15 cellular contexts compared by ENCODE assay signal in genomic region chr14:104185916-104186495, GRCh38. TPM values are rescaled to one million over a fixed set of nuclear protein-coding genes. Genes with fewer than 3 reads are reported as not detected.
DNase-seq lines count a peak whose midpoint lies in the region; ATAC-seq and TF ChIP-seq lines count a peak whose summit lies in the region.
"Had no signal": no experiment of that assay in that cellular context is flagged by ENCODE, and none has a peak within 500 bp of the region (broad histone marks: within the 10 kb centered on the region; RNA-seq: fewer than 3 reads in every experiment).

No MANE protein-coding gene starts in this region.

- H3K27ac ChIP-seq in body of pancreas, result peak overlapping the region in 3 of 4 donors; percentile 30 to 39 (median 34)
- no peak overlapping the region for H3K27ac ChIP-seq in neuronal stem cell (replicated peaks; ENCODE audit: low read length)
- H3K27ac ChIP-seq: C4-2B, HL-60 had no signal

- H2AFZ ChIP-seq in neuronal stem cell (ENCODE audit: low read length), result no peak overlapping the region

- no peak overlapping the region for H2BK120ac ChIP-seq in neuronal stem cell (ENCODE audit: low read depth, low read length)

- H3K36me3 ChIP-seq in body of pancreas (replicated peaks in 1 of 2; ENCODE audit: insufficient read depth in 1 of 2, low read depth in 2 of 2) (no peaks in the 10 kb centered on the region), neuronal stem cell (replicated peaks in 1 of 2; ENCODE audit: control insufficient read depth in 2 of 2, insufficient read depth in 2 of 2, low read length in 2 of 2) (no peaks in the 10 kb centered on the region)
- H3K36me3 ChIP-seq: HAP-1 had no signal

- no peak overlapping the region for H3K23ac ChIP-seq in neuronal stem cell (ENCODE audit: low read depth, low read length, poor library complexity)

- peak overlapping the region; percentile 71 for H3K14ac ChIP-seq in neuronal stem cell (ENCODE audit: low read length)

- H3K4me2 ChIP-seq in neuronal stem cell (ENCODE audit: insufficient read depth, low read length, poor library complexity, severe bottlenecking), result no peak overlapping the region

- no peaks in the 10 kb centered on the region for H3K36me3 Mint-ChIP-seq in activated naive CD4-positive, alpha-beta T cell treated with anti-CD3 and anti-CD28 coated beads for 36 hours (ENCODE audit: low read depth)

- no peak overlapping the region for H3K4me3 Mint-ChIP-seq in activated naive CD4-positive, alpha-beta T cell treated with anti-CD3 and anti-CD28 coated beads for 36 hours
- H3K4me3 Mint-ChIP-seq: B cell; CD4-positive, alpha-beta T cell; HFFc6 had no signal

- no peak overlapping the region for H3K9ac ChIP-seq in neuronal stem cell (ENCODE audit: low read depth, low read length, poor library complexity)

- H3K4me1 ChIP-seq in body of pancreas, result no peaks in the 10 kb centered on the region
- peaks cover 12 to 15% of the 10 kb centered on the region in 2 donors for H3K4me1 ChIP-seq in neuronal stem cell (ENCODE audit: control insufficient read depth in 2 of 2, insufficient read depth in 1 of 2, low read depth in 1 of 2, low read length in 2 of 2)
- H3K4me1 ChIP-seq: Caco-2, HAP-1 had no signal

- H4K91ac ChIP-seq in neuronal stem cell (ENCODE audit: low read depth, low read length, poor library complexity), result no peak overlapping the region

- intact Hi-C loops in body of pancreas (cut with DNase I), result no loop called here
- intact Hi-C loops in activated naive CD4-positive, alpha-beta T cell treated with anti-CD3 and anti-CD28 coated beads for 36 hours (cut with micrococcal nuclease), result no loop called here

- H4K8ac ChIP-seq in neuronal stem cell (ENCODE audit: low read depth, low read length), result no peak overlapping the region

- no peaks in the 10 kb centered on the region for H3K4me1 Mint-ChIP-seq in activated naive CD4-positive, alpha-beta T cell treated with anti-CD3 and anti-CD28 coated beads for 36 hours (ENCODE audit: low read depth)
- H3K4me1 Mint-ChIP-seq: B cell had no signal

- no peak overlapping the region for H2BK12ac ChIP-seq in neuronal stem cell (ENCODE audit: low read length)

- 55 to 69% methylated on average over 10 to 16 of the region's 16 CpGs for WGBS in body of pancreas, 2 donors
- no CpG with 5 or more reads among the region's 16 CpGs for WGBS in neuronal stem cell (ENCODE audit: extremely low coverage in 2 of 2, insufficient read length in 2 of 2, insufficient replicate concordance in 1 of 2), 2 donors

- no peak overlapping the region for H3K4ac ChIP-seq in neuronal stem cell (ENCODE audit: low read length)

- ATAC-seq in body of pancreas (no peak), GM21717 (IDR thresholded peaks at IDR 0.05; ENCODE audit: unreplicated experiment) (no peak)

- no peak overlapping the region for H2BK5ac ChIP-seq in neuronal stem cell (ENCODE audit: low read length)

- H3K4me3 ChIP-seq in body of pancreas, result no peak overlapping the region
- H3K4me3 ChIP-seq in neuronal stem cell (ENCODE audit: low read length in 2 of 2), result no peak overlapping the region
- H3K4me3 ChIP-seq: HAP-1 had no signal

- no peaks in the 10 kb centered on the region for H3K27me3 Mint-ChIP-seq in activated naive CD4-positive, alpha-beta T cell treated with anti-CD3 and anti-CD28 coated beads for 36 hours (ENCODE audit: low read depth)
- H3K27me3 Mint-ChIP-seq: B cell; CD4-positive, alpha-beta T cell had no signal

- H2AK5ac ChIP-seq in neuronal stem cell (ENCODE audit: low read depth, low read length), result peak overlapping the region; percentile 63

- H2BK15ac ChIP-seq in neuronal stem cell (ENCODE audit: low read length), result peak overlapping the region; percentile 89

- H3K27me3 ChIP-seq in body of pancreas (no peaks in the 10 kb centered on the region), neuronal stem cell (ENCODE audit: control insufficient read depth in 3 of 3, insufficient read depth in 3 of 3, low read depth in 1 of 3, low read length in 3 of 3) (peaks cover 0 to 19% (median 0%) of the 10 kb centered on the region in 3 experiments)

- H3K27ac Mint-ChIP-seq in activated naive CD4-positive, alpha-beta T cell treated with anti-CD3 and anti-CD28 coated beads for 36 hours, result no peak overlapping the region
- H3K27ac Mint-ChIP-seq: B cell; CD4-positive, alpha-beta T cell; HFFc6 had no signal

- no peak for TF ChIP-seq POLR2A in body of pancreas (IDR thresholded peaks at IDR 0.05)

- DNase-seq in 8988T, result peak; percentile 26
- DNase-seq in GM10266 (ENCODE audit: extremely low spot score), result peak; percentile 21
- no peak for DNase-seq in body of pancreas
- DNase-seq in neuronal stem cell (ENCODE audit: low spot score), result no peak
- no peak for DNase-seq in NCI-H2171 treated with DMSO at 0.1 percent for 48 hours (lab: John Stamatoyannopoulos, UW)
- DNase-seq in activated naive CD4-positive, alpha-beta T cell treated with anti-CD3 and anti-CD28 coated beads for 36 hours, result no peak
- DNase-seq: Caco-2; CD4-positive, alpha-beta T cell; GOT3; HFFc6 had no signal

- H3K18ac ChIP-seq in neuronal stem cell (ENCODE audit: low read length), result peak overlapping the region; percentile 71

- H3K9me3 ChIP-seq in body of pancreas (no peaks in the 10 kb centered on the region), neuronal stem cell (replicated peaks in 1 of 2; ENCODE audit: control insufficient read depth in 2 of 2, insufficient read depth in 1 of 2, low read depth in 1 of 2, low read length in 2 of 2) (peaks cover 0 to 4% of the 10 kb centered on the region in 2 donors)
- H3K9me3 ChIP-seq: Caco-2, HAP-1 had no signal

- H3K9me3 Mint-ChIP-seq in activated naive CD4-positive, alpha-beta T cell treated with anti-CD3 and anti-CD28 coated beads for 36 hours, result no peaks in the 10 kb centered on the region
- H3K9me3 Mint-ChIP-seq: CD4-positive, alpha-beta T cell had no signal

- CTCF ChIA-PET in activated naive CD4-positive, alpha-beta T cell treated with anti-CD3 and anti-CD28 coated beads for 36 hours (lab: Charles Lee), result no interaction called here

- TF ChIP-seq CTCF in GM10266 (IDR thresholded peaks at IDR 0.05; ENCODE audit: control insufficient read depth, insufficient read depth, low read depth, missing control alignments) (no peak), body of pancreas (IDR thresholded peaks at IDR 0.05) (no peak)

- peaks cover 3% of the 10 kb centered on the region for H3K79me1 ChIP-seq in neuronal stem cell (ENCODE audit: low read depth, low read length)

RNA-seq across cellular contexts. Expression of gene KIF26A, which starts 47.6 kb away (rescaled TPM):
- total RNA-seq in body of pancreas, result 10 to 100 TPM; 14.8 to 17.1 TPM
- polyA plus RNA-seq in neuronal stem cell (2013, experiment 1 of 2), result 14.6 TPM
- polyA plus RNA-seq in neuronal stem cell (2013, experiment 2 of 2), result 14.0 TPM
- under 1 TPM; 0.07 TPM for total RNA-seq in activated naive CD4-positive, alpha-beta T cell treated with anti-CD3 and anti-CD28 coated beads for 36 hours
- total RNA-seq: B cell had no signal

Comparison
In these comparisons a context has a peak if more than half of its experiments do, and no peak if none do; other contexts are left out.
1. DNase-seq: peak in 8988T (single experiment) and GM10266 (single experiment); none in body of pancreas (0 of 4), neuronal stem cell (single experiment), NCI-H2171 treated with DMSO at 0.1 percent for 48 hours (single experiment) and activated naive CD4-positive, alpha-beta T cell treated with anti-CD3 and anti-CD28 coated beads for 36 hours (single experiment).
2. RNA of gene KIF26A, which starts 47.6 kb away (total RNA-seq): 14.8 to 17.1 TPM in body of pancreas; 0.07 TPM in activated naive CD4-positive, alpha-beta T cell treated with anti-CD3 and anti-CD28 coated beads for 36 hours; every median in the first group is over 10 times any median in the second.